ENCODE assay signal across 20 cellular contexts in the genomic region with DNA sequence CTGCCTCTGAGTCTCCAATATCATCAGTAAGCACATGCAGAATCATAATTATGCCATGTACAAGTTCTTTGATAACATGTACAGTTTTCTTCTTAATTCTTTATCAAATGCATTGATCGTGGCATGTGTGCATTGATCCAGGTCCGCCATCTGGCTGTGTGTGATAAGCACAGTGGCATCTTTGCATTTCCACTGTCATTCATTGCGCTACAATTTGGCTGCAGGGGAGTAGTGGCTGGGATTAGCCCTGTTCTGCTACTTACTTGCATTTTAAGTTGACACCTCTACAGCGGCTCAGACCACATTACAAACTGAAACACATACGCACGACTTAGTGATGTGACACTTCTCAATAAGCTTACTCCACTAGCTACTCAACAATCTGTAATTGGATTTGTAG.
"Had no signal": no experiment of that assay in that cellular context is flagged by ENCODE, and none has a peak within 500 bp of the region (broad histone marks: within the 10 kb centered on the region; RNA-seq: fewer than 3 reads in every experiment).

No MANE protein-coding gene starts in this region.

- H3K36me3 Mint-ChIP-seq: activated naive CD4-positive, alpha-beta T cell treated with anti-CD3 and anti-CD28 coated beads, Interleukin-2, amount 50 U/mL, for 72 hours; natural killer cell treated with Interleukin-12 subunit alpha and Interleukin-12 subunit beta and Interleukin-15 and Interleukin-18, amount 100 ng/mL, for 72 hours had no signal

- DNase-seq: activated CD4-positive, alpha-beta T cell treated with anti-CD3 and anti-CD28 coated beads, Interleukin-2, amount 50 U/mL, for 4 hours; activated gamma-delta T cell treated with Interleukin-2 at 50 U/mL for 16 hours; adrenal gland; effector CD8-positive, alpha-beta T cell; left colon; nucleus accumbens; stomach; T-cell; T-helper 9 cell; testis had no signal

- H3K4me1 ChIP-seq: adrenal gland, stomach, testis had no signal

- H3K4me3 Mint-ChIP-seq: dendritic cell treated with granulocyte-macrophage colony-stimulating factor and Interleukin-4, amounts not matched to agents 40 ng/mL and 50 ng/mL, for 4 days; mesothelial cell of epicardium; natural killer cell treated with Interleukin-12 subunit alpha and Interleukin-12 subunit beta and Interleukin-15 and Interleukin-18, amount 100 ng/mL, for 72 hours; T-cell; type B pancreatic cell had no signal

- H3K9me3 Mint-ChIP-seq: activated naive CD4-positive, alpha-beta T cell treated with anti-CD3 and anti-CD28 coated beads, Interleukin-2, amount 50 U/mL, for 72 hours; dendritic cell treated with granulocyte-macrophage colony-stimulating factor and Interleukin-4, amounts not matched to agents 40 ng/mL and 50 ng/mL, for 4 days; mesothelial cell of epicardium; natural killer cell treated with Interleukin-12 subunit alpha and Interleukin-12 subunit beta and Interleukin-15 and Interleukin-18, amount 100 ng/mL, for 72 hours; T-cell; type B pancreatic cell had no signal

- H3K4me3 ChIP-seq: adrenal gland, hepatocyte, lung, skin epidermis, stomach, testis had no signal

- FAIRE-seq: astrocyte, islet of Langerhans had no signal

- ATAC-seq: activated naive CD4-positive, alpha-beta T cell treated with anti-CD3 and anti-CD28 coated beads, Interleukin-2, amount 50 U/mL, for 72 hours; left colon; natural killer cell treated with Interleukin-12 subunit alpha and Interleukin-12 subunit beta and Interleukin-15 and Interleukin-18, amount 100 ng/mL, for 72 hours; T-cell had no signal

- H3K36me3 ChIP-seq: adrenal gland had no signal

- H3K27ac ChIP-seq: adrenal gland, hepatocyte, skin epidermis, stomach, testis had no signal

- H3K4me2 ChIP-seq: hepatocyte had no signal

- H3K27me3 ChIP-seq: adrenal gland, hepatocyte, stomach, testis had no signal

- H2AFZ ChIP-seq: hepatocyte had no signal

- H3K4me1 Mint-ChIP-seq: mesothelial cell of epicardium, T-cell had no signal

- H3K9me3 ChIP-seq: adrenal gland, stomach, testis had no signal

- H3K27ac Mint-ChIP-seq: activated naive CD4-positive, alpha-beta T cell treated with anti-CD3 and anti-CD28 coated beads, Interleukin-2, amount 50 U/mL, for 72 hours; dendritic cell treated with granulocyte-macrophage colony-stimulating factor and Interleukin-4, amounts not matched to agents 40 ng/mL and 50 ng/mL, for 4 days; mesothelial cell of epicardium; natural killer cell treated with Interleukin-12 subunit alpha and Interleukin-12 subunit beta and Interleukin-15 and Interleukin-18, amount 100 ng/mL, for 72 hours; T-cell; type B pancreatic cell had no signal

- H3K79me2 ChIP-seq: hepatocyte had no signal

- H3K27me3 Mint-ChIP-seq: dendritic cell treated with granulocyte-macrophage colony-stimulating factor and Interleukin-4, amounts not matched to agents 40 ng/mL and 50 ng/mL, for 4 days; natural killer cell treated with Interleukin-12 subunit alpha and Interleukin-12 subunit beta and Interleukin-15 and Interleukin-18, amount 100 ng/mL, for 72 hours; T-cell; type B pancreatic cell had no signal
